Comparison of ENCODE assay signal across 9 cellular contexts in the genomic region with DNA sequence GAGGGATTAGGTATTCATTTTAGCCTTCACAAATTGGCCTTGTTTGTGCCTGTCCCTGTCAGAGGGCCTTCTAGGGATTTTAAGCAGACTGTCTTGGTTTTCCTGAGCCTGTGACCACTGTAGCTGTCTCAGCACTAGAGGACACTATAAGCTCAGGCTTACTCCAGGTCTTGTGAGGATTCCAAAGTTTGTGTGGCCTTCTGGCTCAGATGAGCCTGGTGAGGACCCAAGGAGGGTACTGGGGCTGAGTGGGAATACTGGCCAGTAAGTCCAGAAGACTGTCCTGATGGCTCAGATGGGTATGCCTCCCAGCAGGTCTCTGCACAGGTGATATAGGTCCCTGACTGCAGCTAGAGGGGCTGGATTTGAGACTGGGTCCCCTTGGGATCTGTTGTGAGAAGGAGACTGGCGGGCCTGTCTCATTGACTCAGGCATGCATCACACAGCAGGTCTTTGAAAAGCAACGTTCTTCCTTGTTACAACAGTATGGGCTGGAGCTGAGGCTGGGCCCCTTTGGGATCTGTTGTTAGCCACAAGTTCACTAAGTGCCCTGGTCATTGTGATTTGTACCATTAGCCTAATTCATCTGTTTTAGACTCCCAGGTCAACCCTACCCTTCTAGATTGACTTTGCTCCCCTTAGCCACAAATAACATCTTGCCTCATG. TPM values are rescaled to one million over a fixed set of nuclear protein-coding genes. Genes with fewer than 3 reads are reported as not detected.
DNase-seq lines count a peak whose midpoint lies in the region; ATAC-seq and TF ChIP-seq lines count a peak whose summit lies in the region.
"Had no signal": no experiment of that assay in that cellular context is flagged by ENCODE, and none has a peak within 500 bp of the region (broad histone marks: within the 10 kb centered on the region; RNA-seq: fewer than 3 reads in every experiment).

No MANE protein-coding gene starts in this region.

- 90% methylated on average over 2 of the region's 2 CpGs for WGBS in hepatocyte (ENCODE audit: low lambda C conversion rate, missing lambda C conversion rate)
- 85% methylated on average over 2 of the region's 2 CpGs for WGBS in right cardiac atrium

- H3K4me1 ChIP-seq in hepatocyte (ENCODE audit: insufficient read depth) (no peaks in the 10 kb centered on the region), right cardiac atrium (ENCODE audit: control insufficient read depth, insufficient read depth, low read length) (no peaks in the 10 kb centered on the region)

- H3K79me2 ChIP-seq in hepatocyte, result no peaks in the 10 kb centered on the region

- CTCF ChIA-PET in HEK293T (lab: Yijun Ruan, JAX), result interaction anchor here (1.0 kb wide), 1 partner anchor 155 kb away, joined by 6 read pairs; no protein-coding TSS in a partner anchor

- no peak overlapping the region for H3K27ac ChIP-seq in hepatocyte
- no peak overlapping the region for H3K27ac ChIP-seq in right cardiac atrium (ENCODE audit: low read length)

- H3K4me2 ChIP-seq in hepatocyte, result no peak overlapping the region

- intact Hi-C loops in right cardiac atrium (cut with DNase I), result no loop called here

- peak; percentile 25 for ATAC-seq in GM19035 (IDR thresholded peaks at IDR 0.05; ENCODE audit: unreplicated experiment)
- ATAC-seq in HG03342 (IDR thresholded peaks at IDR 0.05; ENCODE audit: unreplicated experiment), result peak; percentile 35
- no peak for ATAC-seq in right cardiac atrium

- H3K9me3 ChIP-seq in hepatocyte (ENCODE audit: low read depth) (no peaks in the 10 kb centered on the region), right cardiac atrium (ENCODE audit: control insufficient read depth, low read length) (no peaks in the 10 kb centered on the region)

- H3K9me2 ChIP-seq in hepatocyte (replicated peaks; ENCODE audit: insufficient read depth), result no peaks in the 10 kb centered on the region

- no peaks in the 10 kb centered on the region for H4K20me1 ChIP-seq in hepatocyte (ENCODE audit: insufficient read depth, poor library complexity, severe bottlenecking)

- TF ChIP-seq CTCF in cardiac fibroblast (IDR thresholded peaks at IDR 0.05; ENCODE audit: low read depth, low read length) (peak; percentile 78), hepatocyte (IDR thresholded peaks at IDR 0.05; ENCODE audit: poor library complexity) (no peak)

- no peak overlapping the region for H3K4me3 ChIP-seq in cardiac fibroblast (replicated peaks in 1 of 2; ENCODE audit: low read depth in 2 of 2, low read length in 2 of 2)
- H3K4me3 ChIP-seq in hepatocyte, result no peak overlapping the region
- H3K4me3 ChIP-seq in right cardiac atrium (ENCODE audit: low read length), result no peak overlapping the region

- POLR2A ChIA-PET in HEK293T (lab: Yijun Ruan, JAX), result no interaction called here

- peak; percentile 66 for DNase-seq in AG08395 (ENCODE audit: low spot score)
- peak; percentile 50 to 88 for DNase-seq in cardiac fibroblast (ENCODE audit: low read depth in 2 of 2)
- no peak for DNase-seq in hepatocyte (ENCODE audit: low spot score)
- DNase-seq in HEK293T (ENCODE audit: extremely low spot score), result no peak
- DNase-seq in right cardiac atrium, result no peak
- no peak for DNase-seq in NCI-H774 (lab: John Stamatoyannopoulos, UW)
- DNase-seq: occipital lobe had no signal

- H3K27me3 ChIP-seq in hepatocyte (no peaks in the 10 kb centered on the region), right cardiac atrium (ENCODE audit: control insufficient read depth, insufficient read depth) (no peaks in the 10 kb centered on the region)

- no peaks in the 10 kb centered on the region for H3K36me3 ChIP-seq in hepatocyte (replicated peaks; ENCODE audit: insufficient read depth, low read depth)

- no peak overlapping the region for H2AFZ ChIP-seq in hepatocyte

TF ChIP-seq in HEK293T, 16 proteins besides CTCF, POLR2A, EP300 and RAD21:
- TF ChIP-seq ZNF384 (IDR thresholded peaks at IDR 0.05) (no peak), FOXA1 (IDR thresholded peaks at IDR 0.05) (no peak), SUZ12 (IDR thresholded peaks at IDR 0.05) (no peak), BHLHE40 (IDR thresholded peaks at IDR 0.05; ENCODE audit: borderline replicate concordance) (no peak)

RNA-seq across cellular contexts. Expression of a gene that starts 26.3 kb away (rescaled TPM):
- 11.2 and 16.4 TPM in 2 replicates for total RNA-seq in hepatocyte
- 10.3 and 14.9 TPM in 2 replicates for polyA plus RNA-seq in hepatocyte
- 10 to 100 TPM; 19.3 to 20.6 (median 20.2) TPM for total RNA-seq in right cardiac atrium
- 13.2 TPM for polyA plus RNA-seq in right cardiac atrium

Comparison
In these comparisons a context has a peak if more than half of its experiments do, and no peak if none do; other contexts are left out.
1. DNase-seq: peak in AG08395 (single experiment) and cardiac fibroblast (2 of 2); none in hepatocyte (single experiment), HEK293T (single experiment), right cardiac atrium (0 of 3) and NCI-H774 (single experiment).
2. ATAC-seq: peak in GM19035 (single experiment) and HG03342 (single experiment); none in right cardiac atrium (0 of 2).